Comparison of ENCODE assay signal across 7 cellular contexts in the genomic region with DNA sequence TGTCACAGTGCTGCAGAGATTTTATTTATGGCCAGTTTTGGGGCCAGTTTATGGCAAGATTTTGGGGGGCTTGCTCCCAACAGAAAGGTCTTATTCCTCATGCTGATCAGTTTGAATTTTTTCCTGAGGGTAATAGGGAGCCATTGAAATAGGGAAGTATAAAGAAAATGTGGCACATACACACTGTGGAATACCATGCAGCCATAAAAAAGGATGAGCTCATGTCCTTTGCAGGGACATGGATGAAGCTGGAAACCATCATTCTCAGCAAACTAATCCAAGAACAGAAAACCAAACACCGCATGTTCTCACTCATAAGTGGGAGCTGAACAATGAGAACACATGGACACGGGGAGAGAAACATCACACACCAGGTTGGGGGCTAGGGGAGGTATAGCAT.
DNase-seq lines count a peak whose midpoint lies in the region; ATAC-seq, FAIRE-seq and TF ChIP-seq lines count a peak whose summit lies in the region.
"Not testable (repeated sequence)": the region's sequence is repeated elsewhere in the genome, so short reads cannot be mapped to it uniquely, and the experiment has no call there.

No MANE protein-coding gene starts in this region.

- not testable (repeated sequence) for H3K27ac Mint-ChIP-seq in endothelial cell (ENCODE audit: unreplicated experiment)
- peak overlapping the region in 2 of 3 experiments; percentile 56 to 66 for H3K27ac Mint-ChIP-seq in nephron
- peak overlapping the region; percentile 61 for H3K27ac Mint-ChIP-seq in nephron progenitor cell

- not testable (repeated sequence) for TF ChIP-seq POLR2A in K562 (conservative IDR thresholded peaks at IDR 0.05); HepG2 (IDR thresholded peaks at IDR 0.05; ENCODE audit: insufficient read depth in 1 of 2, low read depth in 2 of 2, low read length in 2 of 2)

- not testable (repeated sequence) for TF ChIP-seq CTCF in HEK293 (tag by site-specific recombination; IDR thresholded peaks at IDR 0.05); K562 (IDR thresholded peaks at IDR 0.05 in 2 of 3, conservative IDR thresholded peaks at IDR 0.05 in 1 of 3; ENCODE audit: insufficient read depth in 2 of 3, low read depth in 1 of 3, low read length in 3 of 3); endothelial cell (IDR thresholded peaks at IDR 0.05; ENCODE audit: unreplicated experiment); HepG2 (CRISPR knock-in tag; IDR thresholded peaks at IDR 0.05); nephron (IDR thresholded peaks at IDR 0.05; ENCODE audit: unreplicated experiment in 3 of 3); nephron progenitor cell (IDR thresholded peaks at IDR 0.05)

- not testable (repeated sequence) for H3K79me2 ChIP-seq in K562 (ENCODE audit: control insufficient read depth, insufficient read depth, low read length); HepG2 (ENCODE audit: insufficient read depth, low read length)

- H3K27ac ChIP-seq in HEK293 (ENCODE audit: extremely low read depth, low read depth, low read length); K562 (ENCODE audit: extremely low read depth, low read depth, low read length); HepG2 (ENCODE audit: extremely low read length, insufficient read depth, low read length): not testable (repeated sequence)

- 83% methylated on average over 2 of the region's 2 CpGs for WGBS in K562 (ENCODE audit: insufficient coverage, low coverage, missing lambda C conversion rate)
- 98% methylated on average over 2 of the region's 2 CpGs for WGBS in HepG2 (ENCODE audit: low lambda C conversion rate)

- H4K20me1 ChIP-seq in K562 (replicated peaks; ENCODE audit: control insufficient read depth, insufficient read depth, low read length); HepG2 (ENCODE audit: insufficient read depth, low read length): not testable (repeated sequence)

- H3K9me1 ChIP-seq in K562 (ENCODE audit: control insufficient read depth, insufficient read depth, low read length), result not testable (repeated sequence)

- in situ Hi-C loops in K562 (cut with MboI); HepG2 (cut with HindIII; ENCODE audit: extremely low pct_ligation_motif_present, low pct_unique_long_range_greater_than_20kb): not testable (repeated sequence)

- H3K9me3 Mint-ChIP-seq in endothelial cell (ENCODE audit: unreplicated experiment), result not testable (repeated sequence)
- H3K9me3 Mint-ChIP-seq in nephron, result peaks cover 24% of the 10 kb centered on the region
- H3K9me3 Mint-ChIP-seq in nephron progenitor cell, result peaks cover 57% of the 10 kb centered on the region

- POLR2A ChIA-PET in HEK293 (lab: Yijun Ruan, JAX); K562 (lab: Yijun Ruan, JAX); HepG2 (lab: Yijun Ruan, JAX): not testable (repeated sequence)

- not testable (repeated sequence) for H3K9ac ChIP-seq in K562 (ENCODE audit: insufficient read depth in 1 of 2, low read depth in 2 of 2, low read length in 2 of 2); HepG2 (ENCODE audit: insufficient read depth, low read depth, low read length)

- TF ChIP-seq EP300 in K562 (IDR thresholded peaks at IDR 0.05; ENCODE audit: low read length); HepG2 (IDR thresholded peaks at IDR 0.05; ENCODE audit: low read depth in 2 of 2, low read length in 2 of 2); HepG2 (CRISPR knock-in tag; IDR thresholded peaks at IDR 0.05; ENCODE audit: borderline replicate concordance): not testable (repeated sequence)

- peak overlapping the region; percentile 1 for H3K4me3 Mint-ChIP-seq in endothelial cell (ENCODE audit: unreplicated experiment)
- H3K4me3 Mint-ChIP-seq in nephron, nephron progenitor cell: not testable (repeated sequence)

- H3K4me1 Mint-ChIP-seq in endothelial cell (ENCODE audit: unreplicated experiment), result not testable (repeated sequence)
- peaks cover 55% of the 10 kb centered on the region for H3K4me1 Mint-ChIP-seq in nephron
- H3K4me1 Mint-ChIP-seq in nephron progenitor cell, result peaks cover 29% of the 10 kb centered on the region

- not testable (repeated sequence) for H3K27me3 ChIP-seq in K562 (ENCODE audit: control insufficient read depth in 2 of 2, insufficient read depth in 2 of 2, low read length in 2 of 2); HepG2 (ENCODE audit: control insufficient read depth in 1 of 2, insufficient read depth in 2 of 2, low read length in 2 of 2)

- H3K4me3 ChIP-seq in HEK293 (ENCODE audit: low read depth, low read length); K562; HepG2 (replicated peaks in 1 of 3; ENCODE audit: insufficient read depth in 1 of 3, low read depth in 2 of 3, low read length in 3 of 3): not testable (repeated sequence)

- intact Hi-C loops in K562 (cut with micrococcal nuclease); HepG2 (cut with micrococcal nuclease; ENCODE audit: unreplicated experiment): not testable (repeated sequence)

- not testable (repeated sequence) for H3K4me2 ChIP-seq in K562 (ENCODE audit: insufficient read depth, low read length); HepG2 (ENCODE audit: low read depth, low read length)

- H3K4me1 ChIP-seq in HEK293 (ENCODE audit: control insufficient read depth, insufficient read depth, low read length) (peaks cover 16% of the 10 kb centered on the region), HepG2 (ENCODE audit: insufficient read depth, low read length) (peaks cover 30% of the 10 kb centered on the region)
- H3K4me1 ChIP-seq in K562 (replicated peaks in 1 of 2; ENCODE audit: control insufficient read depth in 2 of 2, insufficient read depth in 2 of 2, low read length in 2 of 2), result not testable (repeated sequence)

- not testable (repeated sequence) for H2AFZ ChIP-seq in K562 (ENCODE audit: low read depth, low read length); HepG2 (ENCODE audit: low read length)

- DNase-seq in HTR-8/SVneo (ENCODE audit: insufficient read length, low spot score); K562 (ENCODE audit: extremely low read depth in 1 of 4, low spot score in 3 of 4); endothelial cell (ENCODE audit: low spot score); HepG2 (ENCODE audit: low spot score); nephron progenitor cell: not testable (repeated sequence)

- BruUV-seq in K562 (replicated peaks; lab: Mats Ljungman, UMichigan); HepG2 (replicated peaks; lab: Mats Ljungman, UMichigan): not testable (repeated sequence)

- CTCF ChIA-PET in HEK293 (lab: Yijun Ruan, JAX), result interaction anchor here (0.6 kb wide), 1 partner anchor 185 kb away, joined by 3 read pairs; no protein-coding TSS in a partner anchor
- CTCF ChIA-PET in K562 (lab: Yijun Ruan, JAX; ENCODE audit: low intra/inter-chr PET ratio); HepG2 (lab: Yijun Ruan, JAX; ENCODE audit: low intra/inter-chr PET ratio, low total read pairs): not testable (repeated sequence)

- TF ChIP-seq RAD21 in K562 (CRISPR knock-in tag; conservative IDR thresholded peaks at IDR 0.05 in 1 of 2, IDR thresholded peaks at IDR 0.05 in 1 of 2); HepG2 (CRISPR knock-in tag; IDR thresholded peaks at IDR 0.05): not testable (repeated sequence)

- H3K36me3 Mint-ChIP-seq in endothelial cell (ENCODE audit: low read depth, unreplicated experiment), result peaks cover 26% of the 10 kb centered on the region
- H3K36me3 Mint-ChIP-seq in nephron (ENCODE audit: low read depth), result peaks cover 31% of the 10 kb centered on the region
- peaks cover 53% of the 10 kb centered on the region for H3K36me3 Mint-ChIP-seq in nephron progenitor cell (ENCODE audit: low read depth)

- H3K36me3 ChIP-seq in HEK293 (ENCODE audit: control insufficient read depth in 2 of 2, insufficient read depth in 1 of 2, low read length in 2 of 2); K562 (ENCODE audit: control insufficient read depth, insufficient read depth, low read length); HepG2 (replicated peaks in 1 of 2; ENCODE audit: control insufficient read depth in 1 of 2, insufficient read depth in 2 of 2, low read length in 2 of 2): not testable (repeated sequence)

- not testable (repeated sequence) for H3K9me3 ChIP-seq in HEK293 (ENCODE audit: control insufficient read depth, insufficient read depth, low read depth, low read length); K562 (replicated peaks; ENCODE audit: control insufficient read depth, insufficient read depth, low read depth, low read length); HepG2 (ENCODE audit: low read length)

- ATAC-seq in K562, HepG2: not testable (repeated sequence)

- FAIRE-seq in HTR-8/SVneo (lab: Jason Lieb, UNC), result peak; percentile 4
- FAIRE-seq in K562 (lab: Jason Lieb, UNC); HepG2 (lab: Jason Lieb, UNC): not testable (repeated sequence)

- H3K27me3 Mint-ChIP-seq in endothelial cell (ENCODE audit: unreplicated experiment); nephron (ENCODE audit: low read depth); nephron progenitor cell (ENCODE audit: low read depth, poor library complexity): not testable (repeated sequence)

TF ChIP-seq in HEK293, 187 proteins besides CTCF, POLR2A, EP300 and RAD21:
- TF ChIP-seq ZNF146 (tag by site-specific recombination; IDR thresholded peaks at IDR 0.05), result peak; percentile 66

TF ChIP-seq in K562, 482 proteins besides CTCF, POLR2A, EP300 and RAD21:
- TF ChIP-seq ZNF146 (CRISPR knock-in tag; IDR thresholded peaks at IDR 0.05; ENCODE audit: unreplicated experiment), result peak; percentile 60
